In the genomic region with DNA sequence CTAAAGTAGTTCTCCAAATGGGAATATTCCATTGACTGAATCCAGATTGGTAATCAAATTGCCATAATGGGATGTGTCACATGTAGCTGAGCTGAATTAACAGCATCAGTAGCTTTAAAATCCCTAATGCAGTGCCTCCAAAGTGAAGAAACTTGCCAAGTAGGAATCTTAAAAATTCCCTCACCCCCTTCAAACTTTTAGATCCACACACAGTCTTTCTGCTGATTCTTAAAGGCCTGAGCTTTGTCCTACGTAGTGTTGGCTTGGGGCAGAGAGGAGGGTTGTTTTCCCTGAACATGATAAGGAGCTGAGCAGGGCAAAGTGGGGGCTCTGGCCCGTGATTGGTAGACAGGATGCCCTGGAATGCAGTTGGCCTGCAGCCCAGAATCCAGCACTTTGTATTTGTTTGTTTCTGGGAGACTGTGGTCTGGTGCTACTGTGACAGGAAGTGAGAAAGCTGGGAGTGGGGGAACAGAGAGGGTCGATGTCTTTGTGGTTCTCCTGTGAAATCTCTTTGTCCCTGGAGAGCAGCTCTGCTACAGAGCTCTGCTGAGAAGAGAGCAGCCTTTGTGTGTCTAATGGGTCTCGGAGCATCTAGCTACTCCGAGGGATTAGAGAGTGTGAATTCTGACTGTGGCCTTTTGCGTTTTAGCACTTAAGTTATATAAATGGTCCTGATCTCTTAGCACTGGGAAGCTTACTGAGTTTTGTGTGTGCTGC, we compare ENCODE assay signal across 1 cellular context.
TF ChIP-seq lines count a peak whose summit lies in the region.

No MANE protein-coding gene starts in this region.

TF ChIP-seq in HepG2, 621 proteins besides CTCF, POLR2A, EP300 and RAD21 (continued from another document and continues in another):
- TF ChIP-seq ZNF83 (CRISPR knock-in tag; IDR thresholded peaks at IDR 0.05; ENCODE audit: borderline replicate concordance) = no peak
- TF ChIP-seq NBN (conservative IDR thresholded peaks at IDR 0.05) = no peak
- no peak for TF ChIP-seq ZNF552 (CRISPR knock-in tag; IDR thresholded peaks at IDR 0.05; ENCODE audit: borderline replicate concordance)
- TF ChIP-seq ZNF605 (CRISPR knock-in tag; IDR thresholded peaks at IDR 0.05) = peak; percentile 45; the same call in 1 of the 2 replicates
- TF ChIP-seq, protein P1, sequence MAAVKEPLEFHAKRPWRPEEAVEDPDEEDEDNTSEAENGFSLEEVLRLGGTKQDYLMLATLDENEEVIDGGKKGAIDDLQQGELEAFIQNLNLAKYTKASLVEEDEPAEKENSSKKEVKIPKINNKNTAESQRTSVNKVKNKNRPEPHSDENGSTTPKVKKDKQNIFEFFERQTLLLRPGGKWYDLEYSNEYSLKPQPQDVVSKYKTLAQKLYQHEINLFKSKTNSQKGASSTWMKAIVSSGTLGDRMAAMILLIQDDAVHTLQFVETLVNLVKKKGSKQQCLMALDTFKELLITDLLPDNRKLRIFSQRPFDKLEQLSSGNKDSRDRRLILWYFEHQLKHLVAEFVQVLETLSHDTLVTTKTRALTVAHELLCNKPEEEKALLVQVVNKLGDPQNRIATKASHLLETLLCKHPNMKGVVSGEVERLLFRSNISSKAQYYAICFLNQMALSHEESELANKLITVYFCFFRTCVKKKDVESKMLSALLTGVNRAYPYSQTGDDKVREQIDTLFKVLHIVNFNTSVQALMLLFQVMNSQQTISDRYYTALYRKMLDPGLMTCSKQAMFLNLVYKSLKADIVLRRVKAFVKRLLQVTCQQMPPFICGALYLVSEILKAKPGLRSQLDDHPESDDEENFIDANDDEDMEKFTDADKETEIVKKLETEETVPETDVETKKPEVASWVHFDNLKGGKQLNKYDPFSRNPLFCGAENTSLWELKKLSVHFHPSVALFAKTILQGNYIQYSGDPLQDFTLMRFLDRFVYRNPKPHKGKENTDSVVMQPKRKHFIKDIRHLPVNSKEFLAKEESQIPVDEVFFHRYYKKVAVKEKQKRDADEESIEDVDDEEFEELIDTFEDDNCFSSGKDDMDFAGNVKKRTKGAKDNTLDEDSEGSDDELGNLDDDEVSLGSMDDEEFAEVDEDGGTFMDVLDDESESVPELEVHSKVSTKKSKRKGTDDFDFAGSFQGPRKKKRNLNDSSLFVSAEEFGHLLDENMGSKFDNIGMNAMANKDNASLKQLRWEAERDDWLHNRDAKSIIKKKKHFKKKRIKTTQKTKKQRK (IDR thresholded peaks at IDR 0.05; ENCODE audit: low read length) = no peak
- TF ChIP-seq, protein P2, sequence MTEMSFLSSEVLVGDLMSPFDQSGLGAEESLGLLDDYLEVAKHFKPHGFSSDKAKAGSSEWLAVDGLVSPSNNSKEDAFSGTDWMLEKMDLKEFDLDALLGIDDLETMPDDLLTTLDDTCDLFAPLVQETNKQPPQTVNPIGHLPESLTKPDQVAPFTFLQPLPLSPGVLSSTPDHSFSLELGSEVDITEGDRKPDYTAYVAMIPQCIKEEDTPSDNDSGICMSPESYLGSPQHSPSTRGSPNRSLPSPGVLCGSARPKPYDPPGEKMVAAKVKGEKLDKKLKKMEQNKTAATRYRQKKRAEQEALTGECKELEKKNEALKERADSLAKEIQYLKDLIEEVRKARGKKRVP (CRISPR knock-in tag; IDR thresholded peaks at IDR 0.05) = peak in 1 of 2 experiments; percentile 50; a peak in 1 of 4 replicates
- peak; percentile 80 for TF ChIP-seq SAP130 (CRISPR knock-in tag; IDR thresholded peaks at IDR 0.05; ENCODE audit: low read depth)
- no peak for TF ChIP-seq ZNF879 (CRISPR knock-in tag; IDR thresholded peaks at IDR 0.05)
- TF ChIP-seq, protein P3, sequence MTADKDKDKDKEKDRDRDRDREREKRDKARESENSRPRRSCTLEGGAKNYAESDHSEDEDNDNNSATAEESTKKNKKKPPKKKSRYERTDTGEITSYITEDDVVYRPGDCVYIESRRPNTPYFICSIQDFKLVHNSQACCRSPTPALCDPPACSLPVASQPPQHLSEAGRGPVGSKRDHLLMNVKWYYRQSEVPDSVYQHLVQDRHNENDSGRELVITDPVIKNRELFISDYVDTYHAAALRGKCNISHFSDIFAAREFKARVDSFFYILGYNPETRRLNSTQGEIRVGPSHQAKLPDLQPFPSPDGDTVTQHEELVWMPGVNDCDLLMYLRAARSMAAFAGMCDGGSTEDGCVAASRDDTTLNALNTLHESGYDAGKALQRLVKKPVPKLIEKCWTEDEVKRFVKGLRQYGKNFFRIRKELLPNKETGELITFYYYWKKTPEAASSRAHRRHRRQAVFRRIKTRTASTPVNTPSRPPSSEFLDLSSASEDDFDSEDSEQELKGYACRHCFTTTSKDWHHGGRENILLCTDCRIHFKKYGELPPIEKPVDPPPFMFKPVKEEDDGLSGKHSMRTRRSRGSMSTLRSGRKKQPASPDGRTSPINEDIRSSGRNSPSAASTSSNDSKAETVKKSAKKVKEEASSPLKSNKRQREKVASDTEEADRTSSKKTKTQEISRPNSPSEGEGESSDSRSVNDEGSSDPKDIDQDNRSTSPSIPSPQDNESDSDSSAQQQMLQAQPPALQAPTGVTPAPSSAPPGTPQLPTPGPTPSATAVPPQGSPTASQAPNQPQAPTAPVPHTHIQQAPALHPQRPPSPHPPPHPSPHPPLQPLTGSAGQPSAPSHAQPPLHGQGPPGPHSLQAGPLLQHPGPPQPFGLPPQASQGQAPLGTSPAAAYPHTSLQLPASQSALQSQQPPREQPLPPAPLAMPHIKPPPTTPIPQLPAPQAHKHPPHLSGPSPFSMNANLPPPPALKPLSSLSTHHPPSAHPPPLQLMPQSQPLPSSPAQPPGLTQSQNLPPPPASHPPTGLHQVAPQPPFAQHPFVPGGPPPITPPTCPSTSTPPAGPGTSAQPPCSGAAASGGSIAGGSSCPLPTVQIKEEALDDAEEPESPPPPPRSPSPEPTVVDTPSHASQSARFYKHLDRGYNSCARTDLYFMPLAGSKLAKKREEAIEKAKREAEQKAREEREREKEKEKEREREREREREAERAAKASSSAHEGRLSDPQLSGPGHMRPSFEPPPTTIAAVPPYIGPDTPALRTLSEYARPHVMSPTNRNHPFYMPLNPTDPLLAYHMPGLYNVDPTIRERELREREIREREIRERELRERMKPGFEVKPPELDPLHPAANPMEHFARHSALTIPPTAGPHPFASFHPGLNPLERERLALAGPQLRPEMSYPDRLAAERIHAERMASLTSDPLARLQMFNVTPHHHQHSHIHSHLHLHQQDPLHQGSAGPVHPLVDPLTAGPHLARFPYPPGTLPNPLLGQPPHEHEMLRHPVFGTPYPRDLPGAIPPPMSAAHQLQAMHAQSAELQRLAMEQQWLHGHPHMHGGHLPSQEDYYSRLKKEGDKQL (CRISPR knock-in tag; IDR thresholded peaks at IDR 0.05; ENCODE audit: low read depth) = peak; percentile 60; the same call in 1 of the 2 replicates
- TF ChIP-seq CREB1 (IDR thresholded peaks at IDR 0.05) = no peak
- TF ChIP-seq CREB1 (CRISPR knock-in tag; IDR thresholded peaks at IDR 0.05) = peak; percentile 79
- no peak for TF ChIP-seq SP2 (CRISPR knock-in tag; IDR thresholded peaks at IDR 0.05)
- TF ChIP-seq SRSF1 (optimal IDR thresholded peaks at IDR 0.05; ENCODE audit: low read depth, low read length) = no peak
- no peak for TF ChIP-seq SRY (CRISPR knock-in tag; IDR thresholded peaks at IDR 0.05)
- no peak for TF ChIP-seq MEF2D (CRISPR knock-in tag; IDR thresholded peaks at IDR 0.05)
- no peak for TF ChIP-seq ZNF44 (CRISPR knock-in tag; IDR thresholded peaks at IDR 0.05)
- TF ChIP-seq NFIC (IDR thresholded peaks at IDR 0.05; ENCODE audit: low read length) = peak; percentile 98
- peak; percentile 64; the same call in 1 of the 2 replicates for TF ChIP-seq ZBTB3 (CRISPR knock-in tag; IDR thresholded peaks at IDR 0.05; ENCODE audit: borderline replicate concordance, low read depth)
- no peak for TF ChIP-seq TAF1 (CRISPR knock-in tag; IDR thresholded peaks at IDR 0.05)
- TF ChIP-seq ELF1 (CRISPR knock-in tag; IDR thresholded peaks at IDR 0.05) = peak; percentile 83
- TF ChIP-seq NFIB (CRISPR knock-in tag; IDR thresholded peaks at IDR 0.05; ENCODE audit: borderline replicate concordance) = 0 out of 2 replicates have a peak, but pooled peaks have one; percentile 24
- TF ChIP-seq ZNF563 (CRISPR knock-in tag; IDR thresholded peaks at IDR 0.05) = no peak
- TF ChIP-seq ERF (CRISPR knock-in tag; IDR thresholded peaks at IDR 0.05) = no peak; the same call in 1 of the 2 replicates
- TF ChIP-seq ZNF20 (CRISPR knock-in tag; IDR thresholded peaks at IDR 0.05) = no peak
- peak; percentile 79; the same call in 1 of the 2 replicates for TF ChIP-seq HMG20B (CRISPR knock-in tag; conservative IDR thresholded peaks at IDR 0.05)
- 0 out of 2 replicates have a peak, but pooled peaks have one; percentile 28 for TF ChIP-seq KMT2A (CRISPR knock-in tag; IDR thresholded peaks at IDR 0.05)
- TF ChIP-seq XRCC5 (optimal IDR thresholded peaks at IDR 0.05; ENCODE audit: low read length) = peak; percentile 78
- no peak for TF ChIP-seq ZNF329 (CRISPR knock-in tag; IDR thresholded peaks at IDR 0.05; ENCODE audit: low read depth)
- TF ChIP-seq, protein P4, sequence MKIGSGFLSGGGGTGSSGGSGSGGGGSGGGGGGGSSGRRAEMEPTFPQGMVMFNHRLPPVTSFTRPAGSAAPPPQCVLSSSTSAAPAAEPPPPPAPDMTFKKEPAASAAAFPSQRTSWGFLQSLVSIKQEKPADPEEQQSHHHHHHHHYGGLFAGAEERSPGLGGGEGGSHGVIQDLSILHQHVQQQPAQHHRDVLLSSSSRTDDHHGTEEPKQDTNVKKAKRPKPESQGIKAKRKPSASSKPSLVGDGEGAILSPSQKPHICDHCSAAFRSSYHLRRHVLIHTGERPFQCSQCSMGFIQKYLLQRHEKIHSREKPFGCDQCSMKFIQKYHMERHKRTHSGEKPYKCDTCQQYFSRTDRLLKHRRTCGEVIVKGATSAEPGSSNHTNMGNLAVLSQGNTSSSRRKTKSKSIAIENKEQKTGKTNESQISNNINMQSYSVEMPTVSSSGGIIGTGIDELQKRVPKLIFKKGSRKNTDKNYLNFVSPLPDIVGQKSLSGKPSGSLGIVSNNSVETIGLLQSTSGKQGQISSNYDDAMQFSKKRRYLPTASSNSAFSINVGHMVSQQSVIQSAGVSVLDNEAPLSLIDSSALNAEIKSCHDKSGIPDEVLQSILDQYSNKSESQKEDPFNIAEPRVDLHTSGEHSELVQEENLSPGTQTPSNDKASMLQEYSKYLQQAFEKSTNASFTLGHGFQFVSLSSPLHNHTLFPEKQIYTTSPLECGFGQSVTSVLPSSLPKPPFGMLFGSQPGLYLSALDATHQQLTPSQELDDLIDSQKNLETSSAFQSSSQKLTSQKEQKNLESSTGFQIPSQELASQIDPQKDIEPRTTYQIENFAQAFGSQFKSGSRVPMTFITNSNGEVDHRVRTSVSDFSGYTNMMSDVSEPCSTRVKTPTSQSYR (CRISPR knock-in tag; IDR thresholded peaks at IDR 0.05; ENCODE audit: borderline replicate concordance) = peak; percentile 78; the same call in 1 of the 2 replicates
- no peak for TF ChIP-seq MTF2 (CRISPR knock-in tag; IDR thresholded peaks at IDR 0.05; ENCODE audit: borderline replicate concordance)
- no peak for TF ChIP-seq HNRNPUL1 (IDR thresholded peaks at IDR 0.05; ENCODE audit: low read depth, low read length)
- no peak for TF ChIP-seq TMF1 (CRISPR knock-in tag; IDR thresholded peaks at IDR 0.05; ENCODE audit: low read depth)
- TF ChIP-seq, protein P5, sequence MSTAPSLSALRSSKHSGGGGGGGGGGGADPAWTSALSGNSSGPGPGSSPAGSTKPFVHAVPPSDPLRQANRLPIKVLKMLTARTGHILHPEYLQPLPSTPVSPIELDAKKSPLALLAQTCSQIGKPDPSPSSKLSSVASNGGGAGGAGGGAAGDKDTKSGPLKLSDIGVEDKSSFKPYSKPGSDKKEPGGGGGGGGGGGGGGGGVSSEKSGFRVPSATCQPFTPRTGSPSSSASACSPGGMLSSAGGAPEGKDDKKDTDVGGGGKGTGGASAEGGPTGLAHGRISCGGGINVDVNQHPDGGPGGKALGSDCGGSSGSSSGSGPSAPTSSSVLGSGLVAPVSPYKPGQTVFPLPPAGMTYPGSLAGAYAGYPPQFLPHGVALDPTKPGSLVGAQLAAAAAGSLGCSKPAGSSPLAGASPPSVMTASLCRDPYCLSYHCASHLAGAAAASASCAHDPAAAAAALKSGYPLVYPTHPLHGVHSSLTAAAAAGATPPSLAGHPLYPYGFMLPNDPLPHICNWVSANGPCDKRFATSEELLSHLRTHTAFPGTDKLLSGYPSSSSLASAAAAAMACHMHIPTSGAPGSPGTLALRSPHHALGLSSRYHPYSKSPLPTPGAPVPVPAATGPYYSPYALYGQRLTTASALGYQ (CRISPR knock-in tag; IDR thresholded peaks at IDR 0.05) = no peak
- no peak for TF ChIP-seq ZBTB20 (CRISPR knock-in tag; IDR thresholded peaks at IDR 0.05; ENCODE audit: borderline replicate concordance, low read depth)
- TF ChIP-seq ZNF160 (CRISPR knock-in tag; IDR thresholded peaks at IDR 0.05) = no peak
- TF ChIP-seq ARHGAP35 (CRISPR knock-in tag; IDR thresholded peaks at IDR 0.05; ENCODE audit: borderline replicate concordance) = no peak
- peak; percentile 85 for TF ChIP-seq NFYC (CRISPR knock-in tag; IDR thresholded peaks at IDR 0.05)
- TF ChIP-seq, protein P6, sequence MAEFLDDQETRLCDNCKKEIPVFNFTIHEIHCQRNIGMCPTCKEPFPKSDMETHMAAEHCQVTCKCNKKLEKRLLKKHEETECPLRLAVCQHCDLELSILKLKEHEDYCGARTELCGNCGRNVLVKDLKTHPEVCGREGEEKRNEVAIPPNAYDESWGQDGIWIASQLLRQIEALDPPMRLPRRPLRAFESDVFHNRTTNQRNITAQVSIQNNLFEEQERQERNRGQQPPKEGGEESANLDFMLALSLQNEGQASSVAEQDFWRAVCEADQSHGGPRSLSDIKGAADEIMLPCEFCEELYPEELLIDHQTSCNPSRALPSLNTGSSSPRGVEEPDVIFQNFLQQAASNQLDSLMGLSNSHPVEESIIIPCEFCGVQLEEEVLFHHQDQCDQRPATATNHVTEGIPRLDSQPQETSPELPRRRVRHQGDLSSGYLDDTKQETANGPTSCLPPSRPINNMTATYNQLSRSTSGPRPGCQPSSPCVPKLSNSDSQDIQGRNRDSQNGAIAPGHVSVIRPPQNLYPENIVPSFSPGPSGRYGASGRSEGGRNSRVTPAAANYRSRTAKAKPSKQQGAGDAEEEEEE (CRISPR knock-in tag; IDR thresholded peaks at IDR 0.05; ENCODE audit: borderline replicate concordance) = no peak
- TF ChIP-seq ZNF3 (CRISPR knock-in tag; IDR thresholded peaks at IDR 0.05) = no peak
- TF ChIP-seq FOSL2 (CRISPR knock-in tag; IDR thresholded peaks at IDR 0.05) = peak; percentile 69
- TF ChIP-seq LCORL (IDR thresholded peaks at IDR 0.05) = peak; percentile 49; the same call in 1 of the 2 replicates
- TF ChIP-seq LCORL (CRISPR knock-in tag; IDR thresholded peaks at IDR 0.05) = peak; percentile 90
- no peak for TF ChIP-seq ZFP36L1 (CRISPR knock-in tag; IDR thresholded peaks at IDR 0.05)
- TF ChIP-seq SMYD3 (CRISPR knock-in tag; IDR thresholded peaks at IDR 0.05) = peak; percentile 7; the same call in 1 of the 2 replicates
- TF ChIP-seq MBD4 (IDR thresholded peaks at IDR 0.05; ENCODE audit: borderline replicate concordance, low read length) = peak; percentile 53; the same call in 1 of the 2 replicates
- TF ChIP-seq TOPORS (CRISPR knock-in tag; IDR thresholded peaks at IDR 0.05) = no peak; the same call in 1 of the 2 replicates
- no peak; the same call in 1 of the 2 replicates for TF ChIP-seq ZNF790 (CRISPR knock-in tag; IDR thresholded peaks at IDR 0.05; ENCODE audit: borderline replicate concordance)
- no peak for TF ChIP-seq SETDB1 (CRISPR knock-in tag; IDR thresholded peaks at IDR 0.05; ENCODE audit: borderline replicate concordance)
- no peak for TF ChIP-seq NCOA5 (CRISPR knock-in tag; IDR thresholded peaks at IDR 0.05)
- TF ChIP-seq, protein P7, sequence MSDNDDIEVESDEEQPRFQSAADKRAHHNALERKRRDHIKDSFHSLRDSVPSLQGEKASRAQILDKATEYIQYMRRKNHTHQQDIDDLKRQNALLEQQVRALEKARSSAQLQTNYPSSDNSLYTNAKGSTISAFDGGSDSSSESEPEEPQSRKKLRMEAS (IDR thresholded peaks at IDR 0.05) = no peak
- TF ChIP-seq MEIS2 (CRISPR knock-in tag; IDR thresholded peaks at IDR 0.05) = peak; percentile 73
- TF ChIP-seq KLF11 (CRISPR knock-in tag; IDR thresholded peaks at IDR 0.05) = no peak
